ENCODE assay signal across 8 cellular contexts in genomic region chr3:184176377-184177330, GRCh38. TPM values are rescaled to one million over a fixed set of nuclear protein-coding genes. Genes with fewer than 3 reads are reported as not detected.
DNase-seq lines count a peak whose midpoint lies in the region; TF ChIP-seq lines count a peak whose summit lies in the region.

No MANE protein-coding gene starts in this region.

- no peaks in the 10 kb centered on the region for H3K27me3 ChIP-seq in iPS DF 6.9 (ENCODE audit: control insufficient read depth, insufficient read depth, low read length)

- H3K4me1 ChIP-seq in iPS DF 6.9 (ENCODE audit: control insufficient read depth, insufficient read depth, low read length): peaks cover 1% of the 10 kb centered on the region; the same call in 1 of the 2 replicates

- no peak overlapping the region for H3K27ac ChIP-seq in iPS DF 6.9 (ENCODE audit: low read length)

- in situ Hi-C loops in astrocyte of the spinal cord (cut with HindIII; ENCODE audit: low sequenced_read_pairs): no loop called here

- no CpG with 5 or more reads among the region's 19 CpGs for WGBS in iPS DF 6.9 (ENCODE audit: insufficient coverage, insufficient read length)

- H3K4me3 ChIP-seq in astrocyte of the spinal cord (ENCODE audit: low read depth, low read length) (peak overlapping the region; percentile 74), iPS DF 6.9 (ENCODE audit: low read length) (peak overlapping the region; percentile 10; the same call in 1 of the 2 replicates)

- peaks cover 31% of the 10 kb centered on the region for H3K36me3 ChIP-seq in iPS DF 6.9 (ENCODE audit: control insufficient read depth, insufficient read depth, low read length)

- TF ChIP-seq CTCF in astrocyte of the spinal cord (IDR thresholded peaks at IDR 0.05; ENCODE audit: low read depth, low read length): no peak

- H3K9me3 ChIP-seq in iPS DF 6.9 (ENCODE audit: control insufficient read depth, insufficient read depth, low read length): no peaks in the 10 kb centered on the region

- peak; percentile 86 for DNase-seq in GM04503 (ENCODE audit: low read depth)
- peak; percentile 63 for DNase-seq in NCI-H510A treated with DMSO at 0.1 percent for 48 hours (lab: John Stamatoyannopoulos, UW)
- DNase-seq in astrocyte of the spinal cord (ENCODE audit: low read depth, low spot score): peak; percentile 98
- DNase-seq in iPS DF 6.9 (ENCODE audit: low read depth, low spot score): no peak
- peak; percentile 92 for DNase-seq in renal cortical epithelial cell (ENCODE audit: low read depth)
- DNase-seq in NCI-H1694 (lab: John Stamatoyannopoulos, UW): no peak
- no peak for DNase-seq in activated CD8-positive, alpha-beta memory T cell treated with anti-CD3 and anti-CD28 coated beads, Interleukin-2, amount 50 U/mL, for 48 hours
- DNase-seq in stimulated activated naive CD4-positive, alpha-beta T cell treated with Interleukin-2 at 50 U/mL for 16 hours (lab: John Stamatoyannopoulos, UW): no peak

RNA-seq across cellular contexts. Expression of gene AP2M1, which starts 2.0 kb away (rescaled TPM):
- total RNA-seq in renal cortical epithelial cell: 299 and 523 TPM in 2 replicates

RNA-seq across cellular contexts. Expression of gene ABCF3, which starts 9.3 kb away (rescaled TPM):
- total RNA-seq in renal cortical epithelial cell: 17.9 and 53.3 TPM in 2 replicates

RNA-seq across cellular contexts. Expression of gene DVL3, which starts 21.5 kb away (rescaled TPM):
- 16.8 and 63.6 TPM in 2 replicates for total RNA-seq in renal cortical epithelial cell

RNA-seq across cellular contexts. Expression of gene EIF2B5, which starts 41.5 kb away (rescaled TPM):
- 36.1 and 43.8 TPM in 2 replicates for total RNA-seq in renal cortical epithelial cell

RNA-seq across cellular contexts. Expression of gene VWA5B2, which starts 52.7 kb away (rescaled TPM):
- 0.10 TPM in 1 of 2 replicates, not detected in the other for total RNA-seq in renal cortical epithelial cell

Comparison
In these comparisons a context has a peak if more than half of its experiments do, and no peak if none do; other contexts are left out.
1. DNase-seq: peak in GM04503 (single experiment), NCI-H510A treated with DMSO at 0.1 percent for 48 hours (single experiment), astrocyte of the spinal cord (single experiment) and renal cortical epithelial cell (single experiment); none in iPS DF 6.9 (single experiment), NCI-H1694 (single experiment), activated CD8-positive, alpha-beta memory T cell treated with anti-CD3 and anti-CD28 coated beads, Interleukin-2, amount 50 U/mL, for 48 hours (single experiment) and stimulated activated naive CD4-positive, alpha-beta T cell treated with Interleukin-2 at 50 U/mL for 16 hours (single experiment).